8 cellular contexts compared by ENCODE assay signal in the genomic region with DNA sequence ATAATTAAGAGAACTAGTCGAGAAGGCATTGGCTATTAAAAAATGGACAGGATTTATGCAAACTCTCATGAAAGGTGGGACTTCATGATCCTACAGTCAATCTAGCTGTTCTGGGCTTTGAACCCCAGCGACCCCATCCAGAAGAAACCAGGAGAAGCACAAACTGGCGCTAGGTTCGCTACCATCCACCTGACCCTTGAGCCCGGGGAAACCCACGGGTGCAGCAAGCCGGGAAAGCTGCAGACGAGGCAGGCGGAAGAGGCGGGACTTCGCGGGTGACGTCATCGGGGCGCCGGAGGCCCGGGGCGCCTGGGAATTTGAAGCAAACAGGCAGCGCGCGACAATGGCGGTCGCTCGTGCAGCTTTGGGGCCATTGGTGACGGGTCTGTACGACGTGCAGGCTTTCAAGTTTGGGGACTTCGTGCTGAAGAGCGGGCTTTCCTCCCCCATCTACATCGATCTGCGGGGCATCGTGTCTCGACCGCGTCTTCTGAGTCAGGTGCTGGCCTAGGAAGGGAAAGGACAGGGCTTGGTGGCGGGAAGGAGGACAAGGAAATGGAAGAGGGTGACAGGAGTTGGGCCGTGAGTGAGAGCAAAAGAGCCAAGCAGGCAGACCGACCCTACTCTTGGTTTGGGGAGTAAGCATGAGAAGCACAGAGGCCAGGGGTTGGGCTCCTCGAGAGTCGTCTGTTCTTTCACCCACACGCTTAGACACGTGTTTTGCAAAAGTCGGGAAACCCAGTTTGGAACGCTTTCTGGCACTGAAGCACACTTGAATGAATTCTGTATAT. TPM values are rescaled to one million over a fixed set of nuclear protein-coding genes. Genes with fewer than 3 reads are reported as not detected.
DNase-seq lines count a peak whose midpoint lies in the region; ATAC-seq, FAIRE-seq and TF ChIP-seq lines count a peak whose summit lies in the region.

A gene (plus strand): TSS at position 324 of the 791 bp plus-strand sequence. CDS start 20 bp downstream, at position 344.

- peak within 1 kb of the TSS; percentile 95 for H3K9ac ChIP-seq in Karpas-422 (ENCODE audit: low read length)

- DNase-seq in DMS79 treated with DMSO at 0.1 percent for 48 hours (lab: John Stamatoyannopoulos, UW) (peak; percentile 83), Karpas-422 (peak; percentile 95), RCC 7860 (ENCODE audit: low spot score) (peak; percentile 66), fibroblast of mammary gland (ENCODE audit: low read depth) (peak; percentile 64)
- DNase-seq in activated T-helper 1 cell treated with anti-CD3 and anti-CD28 coated beads, Interleukin-12 subunit alpha, Interleukin-12 subunit beta, Interleukin-2, Interleukin-4 antibody, amounts not matched to agents 30 ng/mL and 10 ng/mL and 1 ng/mL, durations not matched to agents 14 hours and 24 hours and 36 hours (ENCODE audit: low spot score) = peak; percentile 89
- peak; percentile 85 to 95 (median 90) for DNase-seq in naive thymus-derived CD8-positive, alpha-beta T cell
- peak; percentile 81 to 90 (median 86) for DNase-seq in stimulated activated naive CD4-positive, alpha-beta T cell (lab: John Stamatoyannopoulos, UW)

- no peaks in the 10 kb centered on the region for H3K27me3 ChIP-seq in Karpas-422 (ENCODE audit: low read length)

- peak within 1 kb of the TSS; percentile 100 for H3K4me3 Mint-ChIP-seq in activated T-helper 1 cell treated with anti-CD3 and anti-CD28 coated beads, Interleukin-12 subunit alpha, Interleukin-12 subunit beta, Interleukin-2, Interleukin-4 antibody, amounts not matched to agents 30 ng/mL and 10 ng/mL and 1 ng/mL, durations not matched to agents 14 hours and 24 hours and 36 hours
- peak within 1 kb of the TSS; percentile 96 to 100 (median 100) for H3K4me3 Mint-ChIP-seq in naive thymus-derived CD8-positive, alpha-beta T cell

- no peaks in the 10 kb centered on the region for H3K9me3 ChIP-seq in Karpas-422 (ENCODE audit: low read length)

- H3K4me3 ChIP-seq in Karpas-422 (ENCODE audit: low read length) (peak within 1 kb of the TSS; percentile 95), fibroblast of mammary gland (ENCODE audit: control insufficient read depth, low read depth, low read length) (peak within 1 kb of the TSS; percentile 100)

- H3K27ac Mint-ChIP-seq in activated T-helper 1 cell treated with anti-CD3 and anti-CD28 coated beads, Interleukin-12 subunit alpha, Interleukin-12 subunit beta, Interleukin-2, Interleukin-4 antibody, amounts not matched to agents 30 ng/mL and 10 ng/mL and 1 ng/mL, durations not matched to agents 14 hours and 24 hours and 36 hours = peak within 1 kb of the TSS; percentile 100
- peak within 1 kb of the TSS; percentile 99 to 100 (median 99) for H3K27ac Mint-ChIP-seq in naive thymus-derived CD8-positive, alpha-beta T cell

- TF ChIP-seq CTCF in fibroblast of mammary gland (conservative IDR thresholded peaks at IDR 0.05; ENCODE audit: control insufficient read depth, insufficient read depth, low read depth, low read length) = no peak

- intact Hi-C loops in activated T-helper 1 cell treated with anti-CD3 and anti-CD28 coated beads, Interleukin-12 subunit alpha, Interleukin-12 subunit beta, Interleukin-2, Interleukin-4 antibody, amounts not matched to agents 30 ng/mL and 10 ng/mL and 1 ng/mL, durations not matched to agents 14 hours and 24 hours and 36 hours (cut with micrococcal nuclease) = loop anchor here (2.0 to 10.0 kb wide), 7 partner anchors 78 to 1187 kb away; a partner anchor contains a TSS

- peak; percentile 98 for ATAC-seq in GM21786 (IDR thresholded peaks at IDR 0.05; ENCODE audit: unreplicated experiment)
- peak; percentile 97 to 99 for ATAC-seq in naive thymus-derived CD8-positive, alpha-beta T cell

- peak within 1 kb of the TSS; percentile 95 for H3K4me2 ChIP-seq in Karpas-422 (ENCODE audit: low read depth, low read length, poor library complexity, severe bottlenecking)

- H3K9me3 Mint-ChIP-seq in activated T-helper 1 cell treated with anti-CD3 and anti-CD28 coated beads, Interleukin-12 subunit alpha, Interleukin-12 subunit beta, Interleukin-2, Interleukin-4 antibody, amounts not matched to agents 30 ng/mL and 10 ng/mL and 1 ng/mL, durations not matched to agents 14 hours and 24 hours and 36 hours = no peaks in the 10 kb centered on the region
- peaks cover 0 to 3% (median 0%) of the 10 kb centered on the region in 9 donors for H3K9me3 Mint-ChIP-seq in naive thymus-derived CD8-positive, alpha-beta T cell

- H3K9me2 ChIP-seq in Karpas-422 (replicated peaks; ENCODE audit: insufficient read depth, low read length) = no peaks in the 10 kb centered on the region

- peaks cover 23% of the 10 kb centered on the region for H3K27me3 Mint-ChIP-seq in activated T-helper 1 cell treated with anti-CD3 and anti-CD28 coated beads, Interleukin-12 subunit alpha, Interleukin-12 subunit beta, Interleukin-2, Interleukin-4 antibody, amounts not matched to agents 30 ng/mL and 10 ng/mL and 1 ng/mL, durations not matched to agents 14 hours and 24 hours and 36 hours (ENCODE audit: insufficient read depth)
- peaks cover under 1 to 21% (median 8%) of the 10 kb centered on the region in 5 donors for H3K27me3 Mint-ChIP-seq in naive thymus-derived CD8-positive, alpha-beta T cell

- peaks cover 41% of the 10 kb centered on the region for H3K4me1 Mint-ChIP-seq in activated T-helper 1 cell treated with anti-CD3 and anti-CD28 coated beads, Interleukin-12 subunit alpha, Interleukin-12 subunit beta, Interleukin-2, Interleukin-4 antibody, amounts not matched to agents 30 ng/mL and 10 ng/mL and 1 ng/mL, durations not matched to agents 14 hours and 24 hours and 36 hours (ENCODE audit: low read depth)
- H3K4me1 Mint-ChIP-seq in naive thymus-derived CD8-positive, alpha-beta T cell = peaks cover 15 to 47% (median 42%) of the 10 kb centered on the region in 4 donors

- peaks cover 14% of the 10 kb centered on the region for H3K36me3 Mint-ChIP-seq in activated T-helper 1 cell treated with anti-CD3 and anti-CD28 coated beads, Interleukin-12 subunit alpha, Interleukin-12 subunit beta, Interleukin-2, Interleukin-4 antibody, amounts not matched to agents 30 ng/mL and 10 ng/mL and 1 ng/mL, durations not matched to agents 14 hours and 24 hours and 36 hours (ENCODE audit: low read depth)
- H3K36me3 Mint-ChIP-seq in naive thymus-derived CD8-positive, alpha-beta T cell = peaks cover 0 to 15% (median 4%) of the 10 kb centered on the region in 3 donors

- POLR2A ChIA-PET in naive thymus-derived CD8-positive, alpha-beta T cell (lab: Charles Lee) = no interaction called here

- peaks cover 7% of the 10 kb centered on the region; the same call in 1 of the 2 replicates for H4K20me1 ChIP-seq in Karpas-422 (ENCODE audit: insufficient read depth, low read depth, low read length)

- H3K79me2 ChIP-seq in Karpas-422 (ENCODE audit: low read length) = peaks cover 49% of the 10 kb centered on the region

- FAIRE-seq in RCC 7860 (lab: Jason Lieb, UNC) = no peak

- H2AFZ ChIP-seq in Karpas-422 (ENCODE audit: low read length) = peak within 1 kb of the TSS; percentile 92

- H3K36me3 ChIP-seq in Karpas-422 (ENCODE audit: insufficient read depth, low read length) = peaks cover 20% of the 10 kb centered on the region; the same call in 1 of the 2 replicates

- H3K27ac ChIP-seq in Karpas-422 (ENCODE audit: low read length) = no peak within 1 kb of the TSS

- H3K4me1 ChIP-seq in Karpas-422 (ENCODE audit: low read length) = peaks cover 27% of the 10 kb centered on the region

RNA-seq across cellular contexts. Expression of the gene that starts here (rescaled TPM):
- total RNA-seq in Karpas-422 (2014; rRNA removed; shearing (Covaris generic); ENCODE audit: low replicate concordance) = 17.4 and 30.2 TPM in 2 replicates
- 54.2 and 56.3 TPM in 2 replicates for total RNA-seq in activated T-helper 1 cell treated with anti-CD3 and anti-CD28 coated beads, Interleukin-12 subunit alpha, Interleukin-12 subunit beta, Interleukin-2, Interleukin-4 antibody, amounts not matched to agents 30 ng/mL and 10 ng/mL and 1 ng/mL, durations not matched to agents 14 hours and 24 hours and 36 hours
- total RNA-seq in naive thymus-derived CD8-positive, alpha-beta T cell = 10 to 100 TPM; 26.8 to 27.4 TPM
- polyA plus RNA-seq in naive thymus-derived CD8-positive, alpha-beta T cell = 10 to 100 TPM; 19.6 to 31.5 (median 21.4) TPM
